In the genomic region with DNA sequence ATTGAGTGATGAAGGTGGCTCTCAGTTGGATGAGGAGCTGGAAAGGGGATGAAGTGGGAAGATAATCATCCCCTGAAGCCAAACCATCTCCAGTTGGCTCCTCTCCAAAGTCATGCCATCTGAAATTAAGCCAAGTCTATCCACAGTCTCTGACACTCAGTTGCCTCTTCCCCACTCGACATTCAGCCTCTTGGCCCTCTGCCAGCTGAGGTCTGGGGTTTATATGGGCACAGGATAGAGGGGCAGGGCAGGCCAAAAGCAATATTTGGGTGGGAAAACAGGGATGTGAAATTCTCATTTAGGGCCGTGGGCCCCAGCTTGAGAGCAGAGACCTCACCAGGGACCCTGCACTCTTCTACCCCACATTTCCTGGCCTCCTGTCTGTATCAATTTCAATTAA, we compare ENCODE assay signal across 14 cellular contexts.
"Had no signal": no experiment of that assay in that cellular context is flagged by ENCODE, and none has a peak within 500 bp of the region (broad histone marks: within the 10 kb centered on the region; RNA-seq: fewer than 3 reads in every experiment).

No MANE protein-coding gene starts in this region.

- H3K36me3 Mint-ChIP-seq: activated naive CD8-positive, alpha-beta T cell treated with anti-CD3 and anti-CD28 coated beads for 36 hours; immature natural killer cell; stimulated activated naive B cell treated with anti-CD40 and anti-IgM and Interleukin-4, amounts not matched to agents 10 μg/mL and 1 μg/mL and 100 μg/mL, for 72 hours had no signal

- H3K4me1 Mint-ChIP-seq: activated naive CD8-positive, alpha-beta T cell treated with anti-CD3 and anti-CD28 coated beads for 36 hours; activated T-helper 17 cell treated with anti-CD3 and anti-CD28 coated beads, Interleukin-2, amount 50 U/mL, for 72 hours; immature natural killer cell; nephron progenitor cell; stimulated activated naive B cell treated with anti-CD40 and anti-IgM and Interleukin-4, amounts not matched to agents 10 μg/mL and 1 μg/mL and 100 μg/mL, for 72 hours had no signal

- H3K9me3 Mint-ChIP-seq: activated naive CD8-positive, alpha-beta T cell treated with anti-CD3 and anti-CD28 coated beads for 36 hours; activated T-helper 17 cell treated with anti-CD3 and anti-CD28 coated beads, Interleukin-2, amount 50 U/mL, for 72 hours; effector memory CD8-positive, alpha-beta T cell; nephron progenitor cell; stimulated activated naive B cell treated with anti-CD40 and anti-IgM and Interleukin-4, amounts not matched to agents 10 μg/mL and 1 μg/mL and 100 μg/mL, for 72 hours had no signal

- DNase-seq: activated CD4-positive, alpha-beta T cell treated with anti-CD3 and anti-CD28 coated beads, Interleukin-2, amount 50 U/mL, for 48 hours; activated naive CD4-positive, alpha-beta T cell; activated naive CD8-positive, alpha-beta T cell treated with anti-CD3 and anti-CD28 coated beads for 36 hours; activated T-cell treated with anti-CD3 and anti-CD28 coated beads for 4 hours; dermis blood vessel endothelial cell; effector memory CD8-positive, alpha-beta T cell; esophagus squamous epithelium; immature natural killer cell; kidney glomerular epithelial cell; left ventricle myocardium inferior; mammary epithelial cell; nephron progenitor cell; stimulated activated naive B cell treated with anti-CD40 and anti-IgM and Interleukin-4, amounts not matched to agents 10 μg/mL and 1 μg/mL and 100 μg/mL, for 72 hours had no signal

- H3K27me3 Mint-ChIP-seq: activated naive CD8-positive, alpha-beta T cell treated with anti-CD3 and anti-CD28 coated beads for 36 hours; activated T-helper 17 cell treated with anti-CD3 and anti-CD28 coated beads, Interleukin-2, amount 50 U/mL, for 72 hours; effector memory CD8-positive, alpha-beta T cell; stimulated activated naive B cell treated with anti-CD40 and anti-IgM and Interleukin-4, amounts not matched to agents 10 μg/mL and 1 μg/mL and 100 μg/mL, for 72 hours had no signal

- ATAC-seq: activated T-helper 17 cell treated with anti-CD3 and anti-CD28 coated beads, Interleukin-2, amount 50 U/mL, for 72 hours; effector memory CD8-positive, alpha-beta T cell; stimulated activated naive B cell treated with anti-CD40 and anti-IgM and Interleukin-4, amounts not matched to agents 10 μg/mL and 1 μg/mL and 100 μg/mL, for 72 hours had no signal

- H3K4me3 Mint-ChIP-seq: activated naive CD8-positive, alpha-beta T cell treated with anti-CD3 and anti-CD28 coated beads for 36 hours; activated T-helper 17 cell treated with anti-CD3 and anti-CD28 coated beads, Interleukin-2, amount 50 U/mL, for 72 hours; effector memory CD8-positive, alpha-beta T cell; immature natural killer cell; nephron progenitor cell; stimulated activated naive B cell treated with anti-CD40 and anti-IgM and Interleukin-4, amounts not matched to agents 10 μg/mL and 1 μg/mL and 100 μg/mL, for 72 hours had no signal

- H3K27ac Mint-ChIP-seq: activated naive CD8-positive, alpha-beta T cell treated with anti-CD3 and anti-CD28 coated beads for 36 hours; activated T-helper 17 cell treated with anti-CD3 and anti-CD28 coated beads, Interleukin-2, amount 50 U/mL, for 72 hours; effector memory CD8-positive, alpha-beta T cell; immature natural killer cell; nephron progenitor cell; stimulated activated naive B cell treated with anti-CD40 and anti-IgM and Interleukin-4, amounts not matched to agents 10 μg/mL and 1 μg/mL and 100 μg/mL, for 72 hours had no signal
